In genomic region chr3:128425846-128426127, GRCh38 we compare ENCODE assay signal across 21 cellular contexts. TPM values are rescaled to one million over a fixed set of nuclear protein-coding genes. Genes with fewer than 3 reads are reported as not detected.
"Had no signal": no experiment of that assay in that cellular context is flagged by ENCODE, and none has a peak within 500 bp of the region (broad histone marks: within the 10 kb centered on the region; RNA-seq: fewer than 3 reads in every experiment).

No MANE protein-coding gene starts in this region.

- H3K27ac Mint-ChIP-seq: activated CD4-positive, alpha-beta T cell treated with anti-CD3 and anti-CD28 coated beads, Interleukin-2, amount 10 ng/mL, durations not matched to agents 7 days and 5 days; activated naive CD4-positive, alpha-beta T cell treated with anti-CD3 and anti-CD28 coated beads, Interleukin-2, amount 10 ng/mL, durations not matched to agents 7 days and 5 days; memory B cell; naive thymus-derived CD4-positive, alpha-beta T cell; stimulated activated memory B cell treated with anti-CD40 and anti-IgM and Interleukin-4, amounts not matched to agents 10 μg/mL and 1 μg/mL and 100 μg/mL, for 72 hours had no signal

- FAIRE-seq: endometrium, pancreas had no signal

- H3K4me3 Mint-ChIP-seq: activated CD4-positive, alpha-beta T cell treated with anti-CD3 and anti-CD28 coated beads, Interleukin-2, amount 10 ng/mL, durations not matched to agents 7 days and 5 days; activated naive CD4-positive, alpha-beta T cell treated with anti-CD3 and anti-CD28 coated beads, Interleukin-2, amount 10 ng/mL, durations not matched to agents 7 days and 5 days; activated T-cell treated with anti-CD3 and anti-CD28 coated beads, Interleukin-2, amount 50 U/mL, for 4 hours; central memory CD8-positive, alpha-beta T cell; memory B cell; stimulated activated memory B cell treated with anti-CD40 and anti-IgM and Interleukin-4, amounts not matched to agents 10 μg/mL and 1 μg/mL and 100 μg/mL, for 72 hours had no signal

- H3K4me3 ChIP-seq: mucosa of descending colon had no signal

- H3K27me3 ChIP-seq: colonic mucosa, gastrocnemius medialis, pancreas, testis had no signal

- H3K4me1 Mint-ChIP-seq: activated naive CD4-positive, alpha-beta T cell treated with anti-CD3 and anti-CD28 coated beads, Interleukin-2, amount 10 ng/mL, durations not matched to agents 7 days and 5 days; central memory CD8-positive, alpha-beta T cell; memory B cell; stimulated activated memory B cell treated with anti-CD40 and anti-IgM and Interleukin-4, amounts not matched to agents 10 μg/mL and 1 μg/mL and 100 μg/mL, for 72 hours had no signal

- H3K9me3 Mint-ChIP-seq: activated CD4-positive, alpha-beta T cell treated with anti-CD3 and anti-CD28 coated beads, Interleukin-2, amount 10 ng/mL, durations not matched to agents 7 days and 5 days; activated naive CD4-positive, alpha-beta T cell treated with anti-CD3 and anti-CD28 coated beads, Interleukin-2, amount 10 ng/mL, durations not matched to agents 7 days and 5 days; activated T-cell treated with anti-CD3 and anti-CD28 coated beads, Interleukin-2, amount 50 U/mL, for 4 hours; central memory CD8-positive, alpha-beta T cell; memory B cell; naive thymus-derived CD4-positive, alpha-beta T cell; stimulated activated memory B cell treated with anti-CD40 and anti-IgM and Interleukin-4, amounts not matched to agents 10 μg/mL and 1 μg/mL and 100 μg/mL, for 72 hours had no signal

- H3K4me1 ChIP-seq: gastrocnemius medialis, testis, upper lobe of right lung had no signal

- DNase-seq: aorta, gastrocnemius medialis, T1000 had no signal

- H3K36me3 Mint-ChIP-seq: activated naive CD4-positive, alpha-beta T cell treated with anti-CD3 and anti-CD28 coated beads, Interleukin-2, amount 10 ng/mL, durations not matched to agents 7 days and 5 days; memory B cell; stimulated activated memory B cell treated with anti-CD40 and anti-IgM and Interleukin-4, amounts not matched to agents 10 μg/mL and 1 μg/mL and 100 μg/mL, for 72 hours had no signal

- H3K36me3 ChIP-seq: colonic mucosa, gastrocnemius medialis, heart left ventricle, neutrophil, pancreas, upper lobe of right lung had no signal

- H3K9me3 ChIP-seq: colonic mucosa, gastrocnemius medialis, heart left ventricle, mucosa of descending colon, neutrophil, pancreas, testis, upper lobe of right lung had no signal

- H3K27ac ChIP-seq: colonic mucosa, gastrocnemius medialis, heart left ventricle, neutrophil, pancreas, testis, upper lobe of right lung had no signal

RNA-seq across cellular contexts. Expression of gene DNAJB8, which starts 40.9 kb away (rescaled TPM):
- total RNA-seq: activated CD4-positive, alpha-beta T cell treated with anti-CD3 and anti-CD28 coated beads, Interleukin-2, amount 10 ng/mL, durations not matched to agents 7 days and 5 days; activated T-cell treated with anti-CD3 and anti-CD28 coated beads, Interleukin-2, amount 50 U/mL, for 4 hours; aorta; colonic mucosa; gastrocnemius medialis; heart left ventricle; liver; mucosa of descending colon; naive thymus-derived CD4-positive, alpha-beta T cell; pancreas; sciatic nerve; upper lobe of right lung had no signal
- polyA plus RNA-seq: aorta; esophagus; heart left ventricle; liver; naive thymus-derived CD4-positive, alpha-beta T cell; pancreas had no signal
